ENCODE assay signal across 7 cellular contexts in the genomic region with DNA sequence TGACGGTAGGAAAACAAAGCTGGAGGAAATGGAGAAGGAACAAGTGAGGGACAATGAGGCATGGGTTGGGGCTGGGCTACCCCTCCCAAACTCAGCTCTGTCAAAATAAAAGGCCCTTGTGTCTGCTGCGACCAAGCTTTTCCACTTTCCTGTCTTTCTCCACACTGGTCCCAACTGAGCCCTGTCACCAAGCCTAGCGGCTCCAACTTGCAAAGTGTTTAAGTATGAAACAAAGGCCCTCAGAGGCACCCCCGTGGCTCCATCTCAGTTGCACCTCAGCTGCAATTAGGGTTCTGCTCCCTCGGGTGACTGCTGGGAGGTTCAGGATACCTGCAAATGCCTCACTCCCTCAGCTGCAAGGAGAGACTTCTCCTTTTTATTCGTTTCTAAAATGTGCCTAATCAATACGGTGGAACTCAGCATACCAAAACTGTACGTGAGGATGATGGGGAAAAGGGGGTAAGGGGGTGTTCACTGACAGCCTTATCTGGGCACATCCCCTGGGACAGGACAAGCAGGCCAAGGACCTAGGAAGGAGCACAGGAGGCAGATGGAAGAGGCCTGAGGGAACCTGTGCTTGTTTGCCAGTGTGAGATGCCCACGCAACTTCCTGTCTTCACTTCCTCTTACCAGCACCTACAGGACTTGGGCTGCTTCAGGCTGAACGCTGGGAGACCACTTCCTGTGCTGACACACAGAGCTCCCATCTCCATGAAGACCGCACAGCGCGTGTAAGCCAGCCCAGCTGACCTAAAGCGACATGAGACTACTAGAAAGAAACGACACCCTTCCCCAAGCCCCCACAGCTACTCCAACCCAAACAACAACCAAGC. TPM values are rescaled to one million over a fixed set of nuclear protein-coding genes. Genes with fewer than 3 reads are reported as not detected.
DNase-seq lines count a peak whose midpoint lies in the region; ATAC-seq and TF ChIP-seq lines count a peak whose summit lies in the region.

No MANE protein-coding gene starts in this region.

- TF ChIP-seq CTCF in esophagus squamous epithelium (IDR thresholded peaks at IDR 0.05) (no peak), HFFc6 (IDR thresholded peaks at IDR 0.05) (no peak)

- H3K4me1 ChIP-seq in esophagus squamous epithelium: peaks cover 0 to 55% (median 21%) of the 10 kb centered on the region in 3 donors

- no peaks in the 10 kb centered on the region for H3K9me3 ChIP-seq in esophagus squamous epithelium

- POLR2A ChIA-PET in activated CD4-positive, alpha-beta memory T cell treated with anti-CD3 and anti-CD28 coated beads, Interleukin-2, amount 10 ng/mL, durations not matched to agents 7 days and 5 days (lab: Charles Lee): interaction anchor here (0.7 to 21.3 kb wide), 17 partner anchors 9 to 411 kb away, joined by 3 to 298 read pairs (median 21); a partner anchor contains a TSS

- WGBS in esophagus squamous epithelium, 2 donors: 52 to 60% methylated on average over 8 to 11 of the region's 15 CpGs

- ATAC-seq in GM19467 (IDR thresholded peaks at IDR 0.05; ENCODE audit: unreplicated experiment): peak; percentile 67

- peaks cover 12 to 97% (median 44%) of the 10 kb centered on the region in 3 donors for H3K36me3 ChIP-seq in esophagus squamous epithelium

- peaks cover 87% of the 10 kb centered on the region for H3K36me3 Mint-ChIP-seq in activated CD4-positive, alpha-beta memory T cell treated with anti-CD3 and anti-CD28 coated beads, Interleukin-2, amount 10 ng/mL, durations not matched to agents 7 days and 5 days (ENCODE audit: low read depth)
- H3K36me3 Mint-ChIP-seq in HFFc6 (ENCODE audit: low read depth): peaks cover 36% of the 10 kb centered on the region

- peak; percentile 98 for DNase-seq in Jurkat, Clone E6-1 (ENCODE audit: low read depth, low spot score)
- peak; percentile 91 for DNase-seq in activated CD4-positive, alpha-beta memory T cell treated with anti-CD3 and anti-CD28 coated beads, Interleukin-2, amount 10 ng/mL, durations not matched to agents 7 days and 5 days
- peak; percentile 65 for DNase-seq in esophagus squamous epithelium (lab: John Stamatoyannopoulos, UW)
- DNase-seq in stimulated activated CD4-positive, alpha-beta T cell treated with anti-CD3 and anti-CD28 coated beads, Interleukin-15, amount 100 ng/mL, for 24 hours: peak; percentile 91
- DNase-seq in ecto neural progenitor cell (ENCODE audit: low spot score): no peak
- no peak for DNase-seq in HFFc6

- H3K4me1 Mint-ChIP-seq in activated CD4-positive, alpha-beta memory T cell treated with anti-CD3 and anti-CD28 coated beads, Interleukin-2, amount 10 ng/mL, durations not matched to agents 7 days and 5 days: peaks cover 84% of the 10 kb centered on the region
- H3K4me1 Mint-ChIP-seq in HFFc6 (ENCODE audit: low read depth): no peaks in the 10 kb centered on the region

- no peak for TF ChIP-seq POLR2A in esophagus squamous epithelium (IDR thresholded peaks at IDR 0.05)

- H3K4me3 Mint-ChIP-seq in activated CD4-positive, alpha-beta memory T cell treated with anti-CD3 and anti-CD28 coated beads, Interleukin-2, amount 10 ng/mL, durations not matched to agents 7 days and 5 days: peak overlapping the region; percentile 74
- no peak overlapping the region for H3K4me3 Mint-ChIP-seq in HFFc6

- peak overlapping the region; percentile 98 for H3K27ac Mint-ChIP-seq in activated CD4-positive, alpha-beta memory T cell treated with anti-CD3 and anti-CD28 coated beads, Interleukin-2, amount 10 ng/mL, durations not matched to agents 7 days and 5 days
- no peak overlapping the region for H3K27ac Mint-ChIP-seq in HFFc6

- peak overlapping the region; percentile 1 to 81 (median 51) for H3K27ac ChIP-seq in esophagus squamous epithelium

- CTCF ChIA-PET in activated CD4-positive, alpha-beta memory T cell treated with anti-CD3 and anti-CD28 coated beads, Interleukin-2, amount 10 ng/mL, durations not matched to agents 7 days and 5 days (lab: Charles Lee): interaction anchor here (0.8 to 4.3 kb wide), 16 partner anchors 8 to 135 kb away, joined by 3 to 36 read pairs (median 4); a partner anchor contains a TSS

- H3K27me3 ChIP-seq in esophagus squamous epithelium: no peaks in the 10 kb centered on the region

- H3K9me3 Mint-ChIP-seq in activated CD4-positive, alpha-beta memory T cell treated with anti-CD3 and anti-CD28 coated beads, Interleukin-2, amount 10 ng/mL, durations not matched to agents 7 days and 5 days: no peaks in the 10 kb centered on the region
- no peaks in the 10 kb centered on the region for H3K9me3 Mint-ChIP-seq in HFFc6

- no peaks in the 10 kb centered on the region for H3K27me3 Mint-ChIP-seq in activated CD4-positive, alpha-beta memory T cell treated with anti-CD3 and anti-CD28 coated beads, Interleukin-2, amount 10 ng/mL, durations not matched to agents 7 days and 5 days
- H3K27me3 Mint-ChIP-seq in HFFc6 (ENCODE audit: insufficient read depth): peaks cover 4% of the 10 kb centered on the region

- H3K4me3 ChIP-seq in Jurkat, Clone E6-1 (ENCODE audit: low read length): peak overlapping the region; percentile 44
- no peak overlapping the region for H3K4me3 ChIP-seq in esophagus squamous epithelium

- intact Hi-C loops in esophagus squamous epithelium (cut with DNase I): loop anchor here (5.0 to 10.0 kb wide), 2 partner anchors 34 to 137 kb away; no protein-coding TSS in a partner anchor

RNA-seq across cellular contexts. Expression of a gene that starts 8.9 kb away (rescaled TPM):
- 26.8 TPM for polyA plus RNA-seq in Jurkat, Clone E6-1 (2012; ENCODE audit: insufficient read depth, insufficient read length)
- total RNA-seq in activated CD4-positive, alpha-beta memory T cell treated with anti-CD3 and anti-CD28 coated beads, Interleukin-2, amount 10 ng/mL, durations not matched to agents 7 days and 5 days: 10 to 100 TPM; 45.1 to 50.9 TPM
- total RNA-seq in esophagus squamous epithelium: 1 to 10 TPM; 1.2 to 9.1 (median 5.1) TPM
- 10 to 100 TPM in 5 of 6 experiments, 1 to 10 TPM in 1; 8.6 to 13.0 (median 10.8) TPM for total RNA-seq in HFFc6 (2021; fragmentation: NEBNext Ultra II Directional; extraction: Animal tissue kit (Norgen Biotek cat#: 25700))

RNA-seq across cellular contexts. Expression of a gene that starts 9.8 kb away (rescaled TPM):
- polyA plus RNA-seq in Jurkat, Clone E6-1 (2012; ENCODE audit: insufficient read depth, insufficient read length): 15.2 TPM
- 10 to 100 TPM; 45.0 to 49.0 TPM for total RNA-seq in activated CD4-positive, alpha-beta memory T cell treated with anti-CD3 and anti-CD28 coated beads, Interleukin-2, amount 10 ng/mL, durations not matched to agents 7 days and 5 days
- total RNA-seq in esophagus squamous epithelium: 10 to 100 TPM in 3 of 4 donors, 1 to 10 TPM in 1; 7.7 to 25.6 (median 18.2) TPM
- 1 to 10 TPM; 4.3 to 8.2 (median 6.5) TPM for total RNA-seq in HFFc6 (2021; fragmentation: NEBNext Ultra II Directional; extraction: Animal tissue kit (Norgen Biotek cat#: 25700))

RNA-seq across cellular contexts. Expression of a gene that starts 16.9 kb away (rescaled TPM):
- polyA plus RNA-seq in Jurkat, Clone E6-1 (2012; ENCODE audit: insufficient read depth, insufficient read length): 6.7 TPM
- total RNA-seq in activated CD4-positive, alpha-beta memory T cell treated with anti-CD3 and anti-CD28 coated beads, Interleukin-2, amount 10 ng/mL, durations not matched to agents 7 days and 5 days: 10 to 100 TPM; 39.9 to 43.4 TPM
- 1 to 10 TPM in 3 of 4 donors, under 1 TPM in 1; 0.49 to 4.2 (median 2.9) TPM for total RNA-seq in esophagus squamous epithelium
- under 1 TPM in 2 of 6 experiments, not detected in 4; 0.19 to 0.28 TPM for total RNA-seq in HFFc6 (2021; fragmentation: NEBNext Ultra II Directional; extraction: Animal tissue kit (Norgen Biotek cat#: 25700))

RNA-seq across cellular contexts. Expression of a gene that starts 31.4 kb away (rescaled TPM):
- polyA plus RNA-seq in Jurkat, Clone E6-1 (2012; ENCODE audit: insufficient read depth, insufficient read length): 450 TPM
- total RNA-seq in activated CD4-positive, alpha-beta memory T cell treated with anti-CD3 and anti-CD28 coated beads, Interleukin-2, amount 10 ng/mL, durations not matched to agents 7 days and 5 days: 100 to 1,000 TPM; 204 to 208 TPM
- total RNA-seq in esophagus squamous epithelium: 10 to 100 TPM; 36.3 to 95.5 (median 72.6) TPM
- 100 to 1,000 TPM; 227 to 290 (median 257) TPM for total RNA-seq in HFFc6 (2021; fragmentation: NEBNext Ultra II Directional; extraction: Animal tissue kit (Norgen Biotek cat#: 25700))

RNA-seq across cellular contexts. Expression of a gene that starts 32.3 kb away (rescaled TPM):
- 88.5 TPM for polyA plus RNA-seq in Jurkat, Clone E6-1 (2012; ENCODE audit: insufficient read depth, insufficient read length)
- 100 to 1,000 TPM; 153 to 156 TPM for total RNA-seq in activated CD4-positive, alpha-beta memory T cell treated with anti-CD3 and anti-CD28 coated beads, Interleukin-2, amount 10 ng/mL, durations not matched to agents 7 days and 5 days
- 10 to 100 TPM; 25.6 to 73.2 (median 55.9) TPM for total RNA-seq in esophagus squamous epithelium
- 10 to 100 TPM; 42.2 to 75.9 (median 65.4) TPM for total RNA-seq in HFFc6 (2021; fragmentation: NEBNext Ultra II Directional; extraction: Animal tissue kit (Norgen Biotek cat#: 25700))

Comparison
In these comparisons a context has a peak if more than half of its experiments do, and no peak if none do; other contexts are left out.
1. DNase-seq: peak in Jurkat, Clone E6-1 (single experiment), activated CD4-positive, alpha-beta memory T cell treated with anti-CD3 and anti-CD28 coated beads, Interleukin-2, amount 10 ng/mL, durations not matched to agents 7 days and 5 days (single experiment), esophagus squamous epithelium (single experiment) and stimulated activated CD4-positive, alpha-beta T cell treated with anti-CD3 and anti-CD28 coated beads, Interleukin-15, amount 100 ng/mL, for 24 hours (single experiment); none in ecto neural progenitor cell (single experiment) and HFFc6 (single experiment).
2. RNA of a gene that starts 16.9 kb away (total RNA-seq): 39.9 to 43.4 TPM in activated CD4-positive, alpha-beta memory T cell treated with anti-CD3 and anti-CD28 coated beads, Interleukin-2, amount 10 ng/mL, durations not matched to agents 7 days and 5 days; 0.49 to 4.2 TPM in esophagus squamous epithelium and 0.19 to 0.28 TPM in HFFc6; every median in the first group is over 4 times any median in the second.